9 cellular contexts compared by ENCODE assay signal in the genomic region with DNA sequence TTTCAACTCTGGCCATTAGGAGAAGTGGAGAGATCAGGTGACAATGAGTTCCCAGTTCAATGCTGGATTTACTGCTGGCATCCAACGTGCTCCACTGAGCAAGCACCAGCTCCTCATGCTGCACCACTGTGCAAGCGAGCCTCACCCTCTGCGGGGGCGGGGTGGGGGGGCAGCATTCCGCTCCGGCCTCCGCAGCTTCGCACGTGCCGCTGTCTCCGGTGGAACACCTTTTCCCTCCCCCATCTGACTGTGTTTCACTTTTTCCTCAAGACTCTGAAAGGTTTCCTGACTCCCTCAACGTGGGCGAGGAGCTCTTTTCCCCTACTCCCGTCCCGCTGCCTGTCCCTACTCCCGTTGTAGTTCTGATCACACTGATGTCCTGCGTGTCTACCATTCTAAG. TPM values are rescaled to one million over a fixed set of nuclear protein-coding genes. Genes with fewer than 3 reads are reported as not detected.
A peak's percentile ranks its signal among the peaks of the same experiment; 100 is the strongest.
DNase-seq lines count a peak whose midpoint lies in the region; ATAC-seq, FAIRE-seq and TF ChIP-seq lines count a peak whose summit lies in the region.
"Had no signal": no experiment of that assay in that cellular context is flagged by ENCODE, and none has a peak within 500 bp of the region (broad histone marks: within the 10 kb centered on the region; RNA-seq: fewer than 3 reads in every experiment).

No MANE protein-coding gene starts in this region.

- H3K4me1 Mint-ChIP-seq in CD4-positive, alpha-beta memory T cell: peaks cover 4 to 13% (median 10%) of the 10 kb centered on the region in 4 donors

- ATAC-seq in omental fat pad (ENCODE audit: low FRiP score) (peak; percentile 71), GM18867 (IDR thresholded peaks at IDR 0.05; ENCODE audit: unreplicated experiment) (no peak)

- no peaks in the 10 kb centered on the region for H3K9me1 ChIP-seq in endothelial cell of umbilical vein (replicated peaks; ENCODE audit: control insufficient read depth, extremely low read depth, insufficient read depth, low read length)

- POLR2A ChIA-PET in CD4-positive, alpha-beta memory T cell (lab: Charles Lee; ENCODE audit: partially characterized antibody): no interaction called here
- POLR2A ChIA-PET in endothelial cell of umbilical vein (lab: Charles Lee): interaction anchor here (0.6 kb wide), 1 partner anchor 213 kb away, joined by 3 read pairs; no protein-coding TSS in a partner anchor

- intact Hi-C loops in CD4-positive, alpha-beta memory T cell (cut with micrococcal nuclease): no loop called here
- intact Hi-C loops in endothelial cell of umbilical vein (cut with micrococcal nuclease): no loop called here

- H3K79me2 ChIP-seq in endothelial cell of umbilical vein (ENCODE audit: control insufficient read depth, insufficient read depth, low read length): no peaks in the 10 kb centered on the region

- no peaks in the 10 kb centered on the region for H3K9me3 ChIP-seq in CD4-positive, alpha-beta memory T cell (ENCODE audit: control insufficient read depth in 1 of 2, low read length in 2 of 2)
- no peaks in the 10 kb centered on the region for H3K9me3 ChIP-seq in endothelial cell of umbilical vein (replicated peaks; ENCODE audit: control insufficient read depth, insufficient read depth, low read length)

- CTCF ChIA-PET in CD4-positive, alpha-beta memory T cell (lab: Charles Lee; ENCODE audit: partially characterized antibody): interaction anchor here (1.1 to 2.7 kb wide), 3 partner anchors 16 to 108 kb away, joined by 4 to 12 read pairs (median 4); no protein-coding TSS in a partner anchor
- CTCF ChIA-PET in endothelial cell of umbilical vein (lab: Charles Lee): interaction anchor here (0.9 to 7.5 kb wide), 7 partner anchors 10 to 173 kb away, joined by 3 to 129 read pairs (median 4); no protein-coding TSS in a partner anchor

- H2AFZ ChIP-seq in endothelial cell of umbilical vein (ENCODE audit: low read depth, low read length): no peak overlapping the region

- dilution Hi-C loops in endothelial cell of umbilical vein (cut with MboI; ENCODE audit: extremely low pct_ligation_motif_present, low sequenced_read_pairs): no loop called here

- H3K4me2 ChIP-seq in endothelial cell of umbilical vein (ENCODE audit: insufficient read depth, low read length): peak overlapping the region; percentile 45

- H3K9me3 Mint-ChIP-seq in CD4-positive, alpha-beta memory T cell: no peaks in the 10 kb centered on the region

- no peaks in the 10 kb centered on the region for H4K20me1 ChIP-seq in endothelial cell of umbilical vein (replicated peaks; ENCODE audit: control insufficient read depth, extremely low read depth, insufficient read depth, low read length)

- TF ChIP-seq POLR2A in endothelial cell of umbilical vein (IDR thresholded peaks at IDR 0.05; ENCODE audit: low read depth, low read length): no peak

- H3K4me3 Mint-ChIP-seq in CD4-positive, alpha-beta memory T cell: peak overlapping the region in 7 of 8 donors; percentile 36 to 77 (median 59)

- no TSS peak for BruUV-seq in endothelial cell of umbilical vein (replicated peaks; lab: Mats Ljungman, UMichigan)

- H3K36me3 ChIP-seq in CD4-positive, alpha-beta memory T cell (ENCODE audit: insufficient read depth, low read length): no peaks in the 10 kb centered on the region
- H3K36me3 ChIP-seq in endothelial cell of umbilical vein (ENCODE audit: control insufficient read depth in 2 of 2, extremely low read depth in 1 of 2, insufficient read depth in 2 of 2, low read length in 2 of 2): no peaks in the 10 kb centered on the region

- no peak overlapping the region for H3K9ac ChIP-seq in endothelial cell of umbilical vein (replicated peaks; ENCODE audit: extremely low read depth, insufficient read depth, low read length)

- peaks cover 0 to 4% of the 10 kb centered on the region in 2 donors for H3K27me3 Mint-ChIP-seq in CD4-positive, alpha-beta memory T cell

- no peaks in the 10 kb centered on the region for H3K36me3 Mint-ChIP-seq in CD4-positive, alpha-beta memory T cell

- no peak overlapping the region for H3K4me3 ChIP-seq in CD4-positive, alpha-beta memory T cell (ENCODE audit: low read length in 2 of 2)
- H3K4me3 ChIP-seq in endothelial cell of umbilical vein (replicated peaks in 1 of 3; ENCODE audit: insufficient read depth in 1 of 3, low read depth in 1 of 3, low read length in 3 of 3): peak overlapping the region in 1 of 3 experiments; percentile 41

- H3K27me3 ChIP-seq in CD4-positive, alpha-beta memory T cell (ENCODE audit: insufficient read depth, low read length): no peaks in the 10 kb centered on the region
- H3K27me3 ChIP-seq in endothelial cell of umbilical vein (ENCODE audit: control insufficient read depth in 2 of 2, insufficient read depth in 2 of 2, low read length in 2 of 2): peaks cover 0 to 3% of the 10 kb centered on the region in 2 experiments

- FAIRE-seq in endothelial cell of umbilical vein (lab: Jason Lieb, UNC) (no peak), RCC 7860 (lab: Jason Lieb, UNC) (no peak)
- FAIRE-seq: frontal cortex had no signal

- H3K27ac ChIP-seq in CD4-positive, alpha-beta memory T cell (ENCODE audit: low read depth, low read length): no peak overlapping the region
- no peak overlapping the region for H3K27ac ChIP-seq in endothelial cell of umbilical vein (ENCODE audit: insufficient read depth, low read depth, low read length)

- peaks cover 7% of the 10 kb centered on the region for H3K4me1 ChIP-seq in CD4-positive, alpha-beta memory T cell (ENCODE audit: insufficient read depth, low read length)
- peaks cover 23% of the 10 kb centered on the region for H3K4me1 ChIP-seq in endothelial cell of umbilical vein (ENCODE audit: control insufficient read depth, extremely low read depth, insufficient read depth, low read length)

- TF ChIP-seq CTCF in endothelial cell of umbilical vein (IDR thresholded peaks at IDR 0.05; ENCODE audit: extremely low read depth in 1 of 2, insufficient read depth in 1 of 2, low read depth in 1 of 2, low read length in 2 of 2): no peak
- TF ChIP-seq CTCF in omental fat pad (IDR thresholded peaks at IDR 0.05): no peak

- no peak for DNase-seq in CD4-positive, alpha-beta memory T cell
- DNase-seq in NCI-H226 (peak; percentile 20), endothelial cell of umbilical vein (ENCODE audit: low read depth, low spot score) (no peak), omental fat pad (ENCODE audit: low spot score) (no peak), GOT3 (lab: John Stamatoyannopoulos, UW) (no peak), RCC 7860 (ENCODE audit: low spot score) (no peak)
- no peak for DNase-seq in stimulated activated CD8-positive, alpha-beta memory T cell treated with anti-CD3 and anti-CD28 coated beads, Interleukin-4, amount 100 ng/mL, for 48 hours

- no peak overlapping the region for H3K27ac Mint-ChIP-seq in CD4-positive, alpha-beta memory T cell

TF ChIP-seq in endothelial cell of umbilical vein, 7 proteins besides CTCF, POLR2A, EP300 and RAD21:
- TF ChIP-seq JUN (IDR thresholded peaks at IDR 0.05; ENCODE audit: borderline replicate concordance, insufficient read depth, insufficient read length, low read depth) (no peak), MYC (IDR thresholded peaks at IDR 0.05; ENCODE audit: low read depth, low read length) (no peak), GATA2 (IDR thresholded peaks at IDR 0.05; ENCODE audit: insufficient read depth, insufficient read length, low read depth, low read length) (no peak), FOS (IDR thresholded peaks at IDR 0.05; ENCODE audit: borderline replicate concordance, insufficient read depth, low read length) (no peak), POLR2AphosphoS5 (IDR thresholded peaks at IDR 0.05; ENCODE audit: insufficient read depth, low read depth, low read length) (no peak), EZH2 (IDR thresholded peaks at IDR 0.05; ENCODE audit: borderline replicate concordance, low read depth, low read length, severe bottlenecking) (no peak)
- TF ChIP-seq, protein P1, sequence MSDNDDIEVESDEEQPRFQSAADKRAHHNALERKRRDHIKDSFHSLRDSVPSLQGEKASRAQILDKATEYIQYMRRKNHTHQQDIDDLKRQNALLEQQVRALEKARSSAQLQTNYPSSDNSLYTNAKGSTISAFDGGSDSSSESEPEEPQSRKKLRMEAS (IDR thresholded peaks at IDR 0.05; ENCODE audit: insufficient read depth, insufficient read length): no peak

RNA-seq across cellular contexts. Expression of a gene that starts 0.8 kb away (rescaled TPM):
- under 1 TPM in 1 of 2 experiments, not detected in 1; 0.58 TPM for total RNA-seq in CD4-positive, alpha-beta memory T cell
- under 1 TPM in 1 of 2 donors, not detected in 1; 0.79 TPM for polyA plus RNA-seq in CD4-positive, alpha-beta memory T cell
- 10.5 and 10.6 TPM in 2 replicates for total RNA-seq in endothelial cell of umbilical vein
- polyA plus RNA-seq in endothelial cell of umbilical vein: 17.9 and 26.0 TPM in 2 replicates
- polyA plus RNA-seq in endothelial cell of umbilical vein (2011; cell fraction: cytosol; rRNA removed): 7.9 and 13.0 TPM in 2 replicates
- polyA plus RNA-seq in endothelial cell of umbilical vein (2011; cell fraction: nucleus; rRNA removed): 3.2 and 4.0 TPM in 2 replicates
- 8.9 and 19.2 TPM in 2 replicates for polyA plus RNA-seq in endothelial cell of umbilical vein (2012)
- 5.2 and 5.9 TPM in 2 replicates for polyA minus RNA-seq in endothelial cell of umbilical vein
- polyA minus RNA-seq in endothelial cell of umbilical vein (2011; cell fraction: cytosol; rRNA and poly(A)+ RNA removed): 21.8 TPM
- 1.1 and 2.9 TPM in 2 replicates for polyA minus RNA-seq in endothelial cell of umbilical vein (2011; cell fraction: nucleus; rRNA and poly(A)+ RNA removed)
- 10 to 100 TPM in 3 of 4 donors, 1 to 10 TPM in 1; 6.9 to 29.9 (median 22.6) TPM for total RNA-seq in omental fat pad

RNA-seq across cellular contexts. Expression of a gene that starts 32.9 kb away (rescaled TPM):
- not detected for total RNA-seq in CD4-positive, alpha-beta memory T cell
- polyA plus RNA-seq in CD4-positive, alpha-beta memory T cell: not detected
- total RNA-seq in endothelial cell of umbilical vein (not detected in 2 replicates), omental fat pad (1 to 10 TPM in 1 of 4 donors, under 1 TPM in 2, not detected in 1; 0.36 to 1.8 (median 0.37) TPM)
- not detected in 2 replicates for polyA plus RNA-seq in endothelial cell of umbilical vein
- not detected in 2 replicates for polyA plus RNA-seq in endothelial cell of umbilical vein (2011; cell fraction: cytosol; rRNA removed)
- not detected in 2 replicates for polyA plus RNA-seq in endothelial cell of umbilical vein (2011; cell fraction: nucleus; rRNA removed)
- not detected in 2 replicates for polyA plus RNA-seq in endothelial cell of umbilical vein (2012)
- polyA minus RNA-seq in endothelial cell of umbilical vein: not detected in 2 replicates
- 16.8 TPM for polyA minus RNA-seq in endothelial cell of umbilical vein (2011; cell fraction: cytosol; rRNA and poly(A)+ RNA removed)
- not detected in 2 replicates for polyA minus RNA-seq in endothelial cell of umbilical vein (2011; cell fraction: nucleus; rRNA and poly(A)+ RNA removed)
